In the genomic region with DNA sequence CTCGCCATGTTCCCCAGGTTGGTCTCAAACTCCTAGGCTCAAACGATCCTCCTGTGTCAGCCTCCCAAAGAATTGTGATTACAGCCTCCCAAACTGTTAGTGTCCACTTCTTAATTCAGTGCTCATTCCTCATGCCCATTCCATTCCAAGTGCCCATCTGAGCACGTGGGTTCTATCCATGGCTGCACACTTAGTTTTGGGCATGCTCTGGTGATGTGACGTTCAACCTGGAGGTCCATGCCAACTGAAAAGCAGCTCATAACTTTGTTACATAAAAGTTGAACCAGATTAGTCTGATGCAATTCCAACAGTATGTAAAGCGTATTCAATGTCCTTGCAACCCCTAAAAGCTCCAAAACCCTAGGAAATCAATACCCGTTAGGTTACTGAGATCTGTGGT, we compare ENCODE assay signal across 19 cellular contexts. TPM values are rescaled to one million over a fixed set of nuclear protein-coding genes. Genes with fewer than 3 reads are reported as not detected.
DNase-seq lines count a peak whose midpoint lies in the region; ATAC-seq and TF ChIP-seq lines count a peak whose summit lies in the region.
"Had no signal": no experiment of that assay in that cellular context is flagged by ENCODE, and none has a peak within 500 bp of the region (broad histone marks: within the 10 kb centered on the region; RNA-seq: fewer than 3 reads in every experiment).

No MANE protein-coding gene starts in this region.

- in situ Hi-C loops in GM23248 (cut with MboI) = no loop called here

- H3K4me1 Mint-ChIP-seq in activated naive CD8-positive, alpha-beta T cell treated with anti-CD3 and anti-CD28 coated beads for 36 hours = peaks cover 82% of the 10 kb centered on the region
- peaks cover 50% of the 10 kb centered on the region for H3K4me1 Mint-ChIP-seq in mesothelial cell of epicardium

- DNase-seq in GM23248 (no peak), mesothelial cell of epicardium (ENCODE audit: low spot score in 2 of 2, unreplicated experiment in 2 of 2) (no peak), NCI-H226 (no peak), hippocampal formation (lab: John Stamatoyannopoulos, UW) (no peak)
- DNase-seq in activated naive CD8-positive, alpha-beta T cell treated with anti-CD3 and anti-CD28 coated beads for 36 hours = no peak
- DNase-seq: activated B cell treated with CpG ODN at 0.5 μM for 24 hours; activated effector memory CD4-positive, alpha-beta T cell treated with anti-CD3 and anti-CD28 coated beads, Interleukin-2, amount 50 U/mL, for 16 hours; aorta; BE2C; Calu3; heart right ventricle; naive B cell; posterior cingulate gyrus; SIG-M5; stimulated activated CD4-positive, alpha-beta T cell treated with anti-CD3 and anti-CD28 coated beads, Interleukin-2, amount 100 ng/mL, for 48 hours; upper lobe of left lung had no signal

- H4K20me1 ChIP-seq in GM23248 (ENCODE audit: insufficient read depth) = peaks cover 7% of the 10 kb centered on the region; the same call in 1 of the 2 replicates

- no peak overlapping the region for H3K9ac ChIP-seq in GM23248
- no peak overlapping the region for H3K9ac ChIP-seq in HUES48 (ENCODE audit: low read depth, low read length)

- H3F3A ChIP-seq in GM23248 (ENCODE audit: insufficient read depth) = peaks cover 51% of the 10 kb centered on the region

- peaks cover 76% of the 10 kb centered on the region for H3K36me3 Mint-ChIP-seq in activated naive CD8-positive, alpha-beta T cell treated with anti-CD3 and anti-CD28 coated beads for 36 hours
- peaks cover 13% of the 10 kb centered on the region for H3K36me3 Mint-ChIP-seq in mesothelial cell of epicardium

- H3K27ac ChIP-seq in GM23248 (peak overlapping the region; percentile 89), HUES48 (ENCODE audit: low read depth, low read length) (peak overlapping the region; percentile 11)
- H3K27ac ChIP-seq: heart right ventricle, upper lobe of left lung had no signal

- H3K9me2 ChIP-seq in GM23248 (ENCODE audit: insufficient read depth) = no peaks in the 10 kb centered on the region

- H3K4me3 ChIP-seq in GM23248 (no peak overlapping the region), HUES48 (ENCODE audit: low read depth, low read length) (no peak overlapping the region)
- H3K4me3 ChIP-seq: heart right ventricle, lung, upper lobe of left lung had no signal

- WGBS in GM23248 (ENCODE audit: low coverage in 1 of 2, low lambda C conversion rate in 2 of 2, missing lambda C conversion rate in 2 of 2), 2 experiments = 85 to 90% methylated on average over 6 of the region's 6 CpGs

- ATAC-seq in GM19397 (IDR thresholded peaks at IDR 0.05; ENCODE audit: unreplicated experiment) = no peak

- H3K4me3 Mint-ChIP-seq in activated naive CD8-positive, alpha-beta T cell treated with anti-CD3 and anti-CD28 coated beads for 36 hours = peak overlapping the region; percentile 44
- H3K4me3 Mint-ChIP-seq in mesothelial cell of epicardium = no peak overlapping the region

- H3K36me3 ChIP-seq in GM23248 (ENCODE audit: low read depth) (peaks cover 8% of the 10 kb centered on the region; the same call in 1 of the 2 replicates), HUES48 (ENCODE audit: control insufficient read depth, insufficient read depth, low read length) (no peaks in the 10 kb centered on the region)
- H3K36me3 ChIP-seq: BE2C, heart right ventricle, upper lobe of left lung had no signal

- H3K4me1 ChIP-seq in GM23248 (ENCODE audit: insufficient read depth) (peaks cover 57% of the 10 kb centered on the region), HUES48 (ENCODE audit: control insufficient read depth, insufficient read depth, low read length) (peaks cover 56% of the 10 kb centered on the region)
- H3K4me1 ChIP-seq: BE2C had no signal

- H3K27me3 ChIP-seq in GM23248 (replicated peaks; ENCODE audit: insufficient read depth) (no peaks in the 10 kb centered on the region), HUES48 (ENCODE audit: control insufficient read depth, insufficient read depth, low read length) (no peaks in the 10 kb centered on the region)
- H3K27me3 ChIP-seq: BE2C, heart right ventricle, upper lobe of left lung had no signal

- peaks cover 37% of the 10 kb centered on the region for H3K9me3 Mint-ChIP-seq in activated naive CD8-positive, alpha-beta T cell treated with anti-CD3 and anti-CD28 coated beads for 36 hours
- peaks cover 6% of the 10 kb centered on the region for H3K9me3 Mint-ChIP-seq in mesothelial cell of epicardium

- H3K9me3 ChIP-seq in GM23248 (ENCODE audit: low read depth) (no peaks in the 10 kb centered on the region), HUES48 (ENCODE audit: control insufficient read depth, insufficient read depth, low read length) (no peaks in the 10 kb centered on the region)
- H3K9me3 ChIP-seq: BE2C, upper lobe of left lung had no signal

- peak overlapping the region; percentile 83 for H3K27ac Mint-ChIP-seq in activated naive CD8-positive, alpha-beta T cell treated with anti-CD3 and anti-CD28 coated beads for 36 hours
- H3K27ac Mint-ChIP-seq in mesothelial cell of epicardium = peak overlapping the region; percentile 59

- no peaks in the 10 kb centered on the region for H3K27me3 Mint-ChIP-seq in activated naive CD8-positive, alpha-beta T cell treated with anti-CD3 and anti-CD28 coated beads for 36 hours
- H3K27me3 Mint-ChIP-seq in mesothelial cell of epicardium (ENCODE audit: low read depth) = no peaks in the 10 kb centered on the region
- H3K27me3 Mint-ChIP-seq: activated B cell treated with CpG ODN at 0.5 μM for 24 hours, naive B cell had no signal

- H3K79me2 ChIP-seq in GM23248 (ENCODE audit: insufficient read depth) = peaks cover 100% of the 10 kb centered on the region

- TF ChIP-seq CTCF in mesothelial cell of epicardium (IDR thresholded peaks at IDR 0.05; ENCODE audit: unreplicated experiment) = no peak

- H3K4me2 ChIP-seq in GM23248 (ENCODE audit: unreplicated experiment) = no peak overlapping the region

- no peak overlapping the region for H2AFZ ChIP-seq in GM23248

RNA-seq across cellular contexts. Expression of a gene that starts 11.5 kb away (rescaled TPM):
- 77.8 and 89.6 TPM in 2 replicates for total RNA-seq in GM23248 (2014; rRNA removed; shearing (Covaris generic))
- 76.5 and 80.4 TPM in 2 replicates for polyA plus RNA-seq in GM23248 (2016; fragmentation: Nextera tagmentation; extraction: Ambion mirVana)
- 10 to 100 TPM; 63.4 to 64.4 TPM for total RNA-seq in activated naive CD8-positive, alpha-beta T cell treated with anti-CD3 and anti-CD28 coated beads for 36 hours
- 22.8 to 24.0 TPM (median 23.1 TPM) in 3 replicates for total RNA-seq in mesothelial cell of epicardium
